In genomic region chr10:11539191-11539868, GRCh38 we compare ENCODE assay signal across 1 cellular context.
TF ChIP-seq lines count a peak whose summit lies in the region.

No MANE protein-coding gene starts in this region.

TF ChIP-seq in K562, 482 proteins besides CTCF, POLR2A, EP300 and RAD21 (continued from another document):
- TF ChIP-seq MGA (IDR thresholded peaks at IDR 0.05) (peak; percentile 64), C11orf30 (IDR thresholded peaks at IDR 0.05; ENCODE audit: low read depth) (peak; percentile 42; the same call in 1 of the 2 replicates), CEBPG (CRISPR knock-in tag; IDR thresholded peaks at IDR 0.05) (peak; percentile 97), CEBPG (tag; conservative IDR thresholded peaks at IDR 0.05 in 1 of 2, IDR thresholded peaks at IDR 0.05 in 1 of 2) (peak; percentile 80 to 99), CEBPB (tag; IDR thresholded peaks at IDR 0.05) (peak; percentile 79), ETS2 (tag; IDR thresholded peaks at IDR 0.05; ENCODE audit: borderline replicate concordance, poor library complexity, severe bottlenecking) (no peak), ZBTB33 (CRISPR knock-in tag; IDR thresholded peaks at IDR 0.05) (no peak), FUS (optimal IDR thresholded peaks at IDR 0.05; ENCODE audit: low read depth, low read length) (no peak), MCM3 (IDR thresholded peaks at IDR 0.05) (no peak), ATF7 (IDR thresholded peaks at IDR 0.05) (peak; percentile 79; the same call in 1 of the 2 replicates), ZNF175 (CRISPR knock-in tag; IDR thresholded peaks at IDR 0.05; ENCODE audit: low read depth) (peak; percentile 79), TEAD4 (IDR thresholded peaks at IDR 0.05; ENCODE audit: low read length) (peak; percentile 44; the same call in 1 of the 2 replicates), TEAD4 (CRISPR knock-in tag; IDR thresholded peaks at IDR 0.05; ENCODE audit: borderline replicate concordance) (no peak), GTF2E2 (tag; IDR thresholded peaks at IDR 0.05) (peak; percentile 73), NRF1 (conservative IDR thresholded peaks at IDR 0.05 in 1 of 2, IDR thresholded peaks at IDR 0.05 in 1 of 2) (0 out of 4 replicates have a peak, but pooled peaks of 1 of the 2 experiments have one; percentile 17), HMBOX1 (IDR thresholded peaks at IDR 0.05) (peak; percentile 93), SMC3 (conservative IDR thresholded peaks at IDR 0.05; ENCODE audit: insufficient read depth, low read depth, low read length) (no peak), ZNF589 (CRISPR knock-in tag; IDR thresholded peaks at IDR 0.05; ENCODE audit: low read depth) (peak; percentile 84; the same call in 1 of the 2 replicates), ZNF57 (CRISPR knock-in tag; IDR thresholded peaks at IDR 0.05) (no peak), FOSL1 (tag; conservative IDR thresholded peaks at IDR 0.05) (peak; percentile 91), CSDE1 (IDR thresholded peaks at IDR 0.05) (no peak), MYBL2 (IDR thresholded peaks at IDR 0.05; ENCODE audit: low read depth) (no peak), MYBL2 (CRISPR knock-in tag; IDR thresholded peaks at IDR 0.05; ENCODE audit: borderline replicate concordance) (no peak), SMARCA4 (IDR thresholded peaks at IDR 0.05) (peak; percentile 80)
